8 cellular contexts compared by ENCODE assay signal in genomic region chr1:39081266-39082139, GRCh38. TPM values are rescaled to one million over a fixed set of nuclear protein-coding genes. Genes with fewer than 3 reads are reported as not detected.
DNase-seq lines count a peak whose midpoint lies in the region; TF ChIP-seq lines count a peak whose summit lies in the region.

No MANE protein-coding gene starts in this region.

- H4K20me1 ChIP-seq in OCI-LY1 (ENCODE audit: insufficient read depth, low read length) (no peaks in the 10 kb centered on the region), mammary epithelial cell (ENCODE audit: insufficient read depth, low read length) (no peaks in the 10 kb centered on the region)

- WGBS in mammary epithelial cell (ENCODE audit: low coverage, missing lambda C conversion rate) = 0% methylated on average over 4 of the region's 117 CpGs

- in situ Hi-C loops in mammary epithelial cell (cut with MboI; ENCODE audit: low sequenced_read_pairs in 2 of 2) = loop anchor here in 1 of 2 donors (25.0 kb wide), 2 partner anchors 456 to 581 kb away; partner anchors contain the start of gene NT5C1A

- no peaks in the 10 kb centered on the region for H3K9me2 ChIP-seq in OCI-LY1 (ENCODE audit: low read depth, low read length)

- CTCF ChIA-PET in mammary epithelial cell (lab: Charles Lee; ENCODE audit: low non-redundant PET) = no interaction called here

- H3K79me2 ChIP-seq in OCI-LY1 (ENCODE audit: insufficient read depth, low read length) = no peaks in the 10 kb centered on the region
- no peaks in the 10 kb centered on the region for H3K79me2 ChIP-seq in mammary epithelial cell (ENCODE audit: insufficient read depth, low read length)

- H3K4me1 ChIP-seq in OCI-LY1 (ENCODE audit: insufficient read depth, low read length, severe bottlenecking) (no peaks in the 10 kb centered on the region), mammary epithelial cell (ENCODE audit: insufficient read depth, low read length) (peaks cover 8% of the 10 kb centered on the region), subcutaneous abdominal adipose tissue (ENCODE audit: control insufficient read depth in 5 of 5, insufficient read depth in 5 of 5, low read length in 5 of 5) (peaks cover 0 to 37% (median 33%) of the 10 kb centered on the region in 5 donors)

- DNase-seq in NCI-H2029 (lab: John Stamatoyannopoulos, UW) (peak; percentile 54), NCI-H2029 treated with DMSO at 0.1 percent for 48 hours (lab: John Stamatoyannopoulos, UW) (no peak), mammary epithelial cell (no peak), left kidney (ENCODE audit: low read depth, low spot score) (peak; percentile 63), HK-2 (ENCODE audit: unreplicated experiment) (no peak)
- DNase-seq in NK-92 treated with Interleukin-12 subunit alpha and Interleukin-12 subunit beta, amount 100 ng/mL, for 24 hours (lab: John Stamatoyannopoulos, UW) = no peak

- H3K36me3 ChIP-seq in OCI-LY1 (ENCODE audit: insufficient read depth, low read length) = no peaks in the 10 kb centered on the region
- H3K36me3 ChIP-seq in mammary epithelial cell (ENCODE audit: insufficient read depth, low read length) = no peaks in the 10 kb centered on the region
- no peaks in the 10 kb centered on the region for H3K36me3 ChIP-seq in subcutaneous abdominal adipose tissue (ENCODE audit: control insufficient read depth in 5 of 5, insufficient read depth in 5 of 5, low read length in 5 of 5)

- intact Hi-C loops in mammary epithelial cell (cut with micrococcal nuclease) = no loop called here

- no TSS peak for BruUV-seq in mammary epithelial cell (replicated peaks; lab: Mats Ljungman, UMichigan)

- H3K4me2 ChIP-seq in OCI-LY1 (ENCODE audit: low read length) (no peak overlapping the region; the same call in 1 of the 2 replicates), mammary epithelial cell (ENCODE audit: insufficient read depth, low read depth, low read length) (peak overlapping the region; percentile 91)

- TF ChIP-seq CTCF in OCI-LY1 (IDR thresholded peaks at IDR 0.05; ENCODE audit: low read length) = no peak
- no peak for TF ChIP-seq CTCF in mammary epithelial cell (conservative IDR thresholded peaks at IDR 0.05 in 1 of 2, IDR thresholded peaks at IDR 0.05 in 1 of 2; ENCODE audit: extremely low read depth in 1 of 2, insufficient read depth in 1 of 2, low read depth in 1 of 2, low read length in 2 of 2)

- H3K4me3 ChIP-seq in OCI-LY1 (ENCODE audit: low read depth, low read length, poor library complexity, severe bottlenecking) (peak overlapping the region; percentile 34), mammary epithelial cell (replicated peaks in 1 of 3; ENCODE audit: insufficient read depth in 1 of 3, low read depth in 2 of 3, low read length in 3 of 3) (peak overlapping the region; percentile 11 to 46 (median 43)), subcutaneous abdominal adipose tissue (ENCODE audit: low read depth in 1 of 5, low read length in 5 of 5) (peak overlapping the region in 4 of 5 donors; percentile 56 to 67 (median 58))

- H3K27ac ChIP-seq in OCI-LY1 (ENCODE audit: low read depth, low read length, poor library complexity, severe bottlenecking) (no peak overlapping the region), mammary epithelial cell (ENCODE audit: insufficient read depth, low read depth, low read length) (no peak overlapping the region), subcutaneous abdominal adipose tissue (ENCODE audit: low read depth, low read length) (peak overlapping the region; percentile 9)

- H3K27me3 ChIP-seq in OCI-LY1 (ENCODE audit: insufficient read depth, low read length) (peaks cover 6% of the 10 kb centered on the region; the same call in 1 of the 2 replicates), mammary epithelial cell (ENCODE audit: insufficient read depth, low read length) (peaks cover 11% of the 10 kb centered on the region), subcutaneous abdominal adipose tissue (ENCODE audit: control insufficient read depth in 5 of 5, insufficient read depth in 4 of 5, low read length in 5 of 5) (peaks cover 0 to 9% (median 3%) of the 10 kb centered on the region in 5 donors)

- no peak overlapping the region for H3K9ac ChIP-seq in OCI-LY1 (ENCODE audit: low read length)
- no peak overlapping the region for H3K9ac ChIP-seq in mammary epithelial cell (ENCODE audit: insufficient read depth, low read length)
- peak overlapping the region in 3 of 5 donors; percentile 21 to 64 (median 64) for H3K9ac ChIP-seq in subcutaneous abdominal adipose tissue (ENCODE audit: low read length in 5 of 5)

- no peak overlapping the region for H2AFZ ChIP-seq in OCI-LY1 (ENCODE audit: low read length)
- H2AFZ ChIP-seq in mammary epithelial cell (ENCODE audit: low read depth, low read length) = peak overlapping the region; percentile 73

- H3F3A ChIP-seq in OCI-LY1 (ENCODE audit: insufficient read depth, low read length) = no peaks in the 10 kb centered on the region

- dilution Hi-C loops in mammary epithelial cell (cut with HindIII; ENCODE audit: low sequenced_read_pairs) = loop anchor here (5.0 to 25.0 kb wide), 2 partner anchors 79 to 456 kb away; no protein-coding TSS in a partner anchor

- H3K9me3 ChIP-seq in OCI-LY1 (ENCODE audit: low read length) (no peaks in the 10 kb centered on the region), mammary epithelial cell (replicated peaks; ENCODE audit: insufficient read depth, low read length) (no peaks in the 10 kb centered on the region), subcutaneous abdominal adipose tissue (ENCODE audit: control insufficient read depth in 5 of 5, low read length in 5 of 5) (no peaks in the 10 kb centered on the region)

RNA-seq across cellular contexts. Expression of gene NDUFS5, which starts 55.4 kb away (rescaled TPM):
- total RNA-seq in mammary epithelial cell = 100 to 1,000 TPM; 204 to 259 TPM
- polyA plus RNA-seq in mammary epithelial cell = 688 TPM
- 433 TPM for polyA minus RNA-seq in mammary epithelial cell

Comparison
In these comparisons a context has a peak if more than half of its experiments do, and no peak if none do; other contexts are left out.
1. DNase-seq: peak in NCI-H2029 (single experiment) and left kidney (single experiment); none in NCI-H2029 treated with DMSO at 0.1 percent for 48 hours (single experiment), mammary epithelial cell (single experiment), HK-2 (single experiment) and NK-92 treated with Interleukin-12 subunit alpha and Interleukin-12 subunit beta, amount 100 ng/mL, for 24 hours (single experiment).
2. H3K9ac ChIP-seq: peak in subcutaneous abdominal adipose tissue (3 of 5); none in OCI-LY1 (single experiment) and mammary epithelial cell (single experiment).
3. Peak in every context shown above with its lines, with median percentiles within 50 percentile points of each other: H3K4me3 ChIP-seq.